25 cellular contexts compared by ENCODE assay signal in genomic region chrY:7433817-7434532, GRCh38.
DNase-seq lines count a peak whose midpoint lies in the region; ATAC-seq, FAIRE-seq and TF ChIP-seq lines count a peak whose summit lies in the region.
"Had no signal": no experiment of that assay in that cellular context is flagged by ENCODE, and none has a peak within 500 bp of the region (broad histone marks: within the 10 kb centered on the region; RNA-seq: fewer than 3 reads in every experiment).

No MANE protein-coding gene starts in this region.

- H3K27ac ChIP-seq in foreskin keratinocyte: peak overlapping the region; percentile 81
- H3K27ac ChIP-seq in ovary: no peak overlapping the region
- H3K27ac ChIP-seq in PC-9: no peak overlapping the region
- H3K27ac ChIP-seq in gastroesophageal sphincter: no peak overlapping the region
- H3K27ac ChIP-seq: cardiac muscle cell, KMS-11, spleen, thyroid gland had no signal

- POLR2A ChIA-PET in AG04449 (lab: Yijun Ruan, JAX): interaction anchor here (0.7 kb wide), 1 partner anchor 24 kb away, joined by 3 read pairs; no protein-coding TSS in a partner anchor
- POLR2A ChIA-PET in PC-9 (lab: Charles Lee; ENCODE audit: unreplicated experiment): no interaction called here

- no peak for TF ChIP-seq EP300 in ovary (IDR thresholded peaks at IDR 0.05)
- TF ChIP-seq EP300 in gastroesophageal sphincter (IDR thresholded peaks at IDR 0.05): no peak

- no peak for FAIRE-seq in bronchial epithelial cell (lab: Jason Lieb, UNC)
- FAIRE-seq: A204.1, G401.6 had no signal

- H3K36me3 ChIP-seq in bronchial epithelial cell (ENCODE audit: control insufficient read depth, insufficient read depth, low read length) (no peaks in the 10 kb centered on the region), ovary (no peaks in the 10 kb centered on the region), PC-9 (ENCODE audit: low read depth) (no peaks in the 10 kb centered on the region), gastroesophageal sphincter (no peaks in the 10 kb centered on the region)
- H3K36me3 ChIP-seq: cardiac muscle cell, HAP-1, spleen, thyroid gland had no signal

- H4K20me1 ChIP-seq in PC-9 (ENCODE audit: insufficient read depth): no peaks in the 10 kb centered on the region

- TF ChIP-seq POLR2A in ovary (IDR thresholded peaks at IDR 0.05) (no peak), gastroesophageal sphincter (IDR thresholded peaks at IDR 0.05) (no peak)

- ATAC-seq in foreskin keratinocyte (peak; percentile 99), gastroesophageal sphincter (no peak)
- ATAC-seq: stimulated activated naive CD8-positive, alpha-beta T cell treated with anti-CD3 and anti-CD28 coated beads, Interleukin-15, Interleukin-2, amounts not matched to agents 100 U/mL and 50 U/mL, for 24 hours had no signal

- CTCF ChIA-PET in AG04449 (lab: Yijun Ruan, JAX) (no interaction called here), PC-9 (lab: Charles Lee) (no interaction called here)

- H3K9me3 ChIP-seq in ovary (no peaks in the 10 kb centered on the region), PC-9 (ENCODE audit: insufficient read depth, low read depth) (no peaks in the 10 kb centered on the region), gastroesophageal sphincter (no peaks in the 10 kb centered on the region)
- H3K9me3 ChIP-seq: HAP-1, spleen, thyroid gland had no signal

- WGBS in ovary, 3 donors: no CpG with 5 or more reads among the region's 7 CpGs
- 89% methylated on average over 4 of the region's 7 CpGs; no CpG with 5 or more reads in 1 of the 2 donors for WGBS in gastroesophageal sphincter (ENCODE audit: low coverage in 1 of 2), 2 donors

- no peak overlapping the region for H3K4me3 ChIP-seq in AG04449 (ENCODE audit: low read depth, low read length)
- H3K4me3 ChIP-seq in bronchial epithelial cell (ENCODE audit: low read depth, low read length): no peak overlapping the region
- no peak overlapping the region for H3K4me3 ChIP-seq in ovary
- no peak overlapping the region for H3K4me3 ChIP-seq in PC-9
- H3K4me3 ChIP-seq in gastroesophageal sphincter: no peak overlapping the region
- H3K4me3 ChIP-seq: cardiac muscle cell, HAP-1, spleen, thyroid gland had no signal

- DNase-seq in AG04449 (ENCODE audit: low read depth, low spot score): peak; percentile 54
- DNase-seq in HS-27A (ENCODE audit: low read depth): peak; percentile 72
- DNase-seq in bronchial epithelial cell (ENCODE audit: low read depth): peak; percentile 96
- peak; percentile 93 to 96 for DNase-seq in foreskin keratinocyte
- no peak for DNase-seq in SW 1271 (lab: John Stamatoyannopoulos, UW)
- no peak for DNase-seq in ovary
- DNase-seq in PC-9: no peak
- DNase-seq: activated CD4-positive, CD25-positive, alpha-beta regulatory T cell treated with anti-CD3 and anti-CD28 coated beads, Interleukin-2, amount 50 U/mL, for 72 hours; activated naive CD4-positive, alpha-beta T cell treated with Interleukin-2 at 50 U/mL for 16 hours; activated T-cell treated with anti-CD3 and anti-CD28 coated beads, Interleukin-2, amount 50 U/mL, for 1 hour; amniotic stem cell; mammary epithelial cell; NCI-H187; NCI-H774; Right ventricle myocardium superior; spleen; stimulated activated CD4-positive, alpha-beta T cell treated with anti-CD3 and anti-CD28 coated beads, Interleukin-4, amount 100 ng/mL, for 4 hours; stimulated activated naive CD8-positive, alpha-beta T cell treated with anti-CD3 and anti-CD28 coated beads, Interleukin-15, Interleukin-2, amounts not matched to agents 100 U/mL and 50 U/mL, for 24 hours; thyroid gland had no signal

- TF ChIP-seq CTCF in AG04449 (IDR thresholded peaks at IDR 0.05; ENCODE audit: insufficient read depth, low read length, missing control alignments) (no peak), bronchial epithelial cell (IDR thresholded peaks at IDR 0.05; ENCODE audit: insufficient read depth, low read length, severe bottlenecking) (no peak), foreskin keratinocyte (conservative IDR thresholded peaks at IDR 0.05) (no peak), ovary (IDR thresholded peaks at IDR 0.05) (no peak), PC-9 (conservative IDR thresholded peaks at IDR 0.05) (no peak), gastroesophageal sphincter (IDR thresholded peaks at IDR 0.05) (no peak)

- H3K27me3 ChIP-seq in bronchial epithelial cell (ENCODE audit: control insufficient read depth, insufficient read depth, low read length) (no peaks in the 10 kb centered on the region), foreskin keratinocyte (no peaks in the 10 kb centered on the region), ovary (no peaks in the 10 kb centered on the region), PC-9 (ENCODE audit: insufficient read depth, low read depth) (no peaks in the 10 kb centered on the region), gastroesophageal sphincter (no peaks in the 10 kb centered on the region)
- H3K27me3 ChIP-seq: cardiac muscle cell, spleen, thyroid gland had no signal

- no peak overlapping the region for H2AFZ ChIP-seq in PC-9

- H3K79me2 ChIP-seq in PC-9 (ENCODE audit: low read depth): no peaks in the 10 kb centered on the region

- peaks cover 8% of the 10 kb centered on the region for H3K4me1 ChIP-seq in foreskin keratinocyte
- H3K4me1 ChIP-seq in ovary (ENCODE audit: insufficient read depth): no peaks in the 10 kb centered on the region
- no peaks in the 10 kb centered on the region for H3K4me1 ChIP-seq in PC-9 (replicated peaks; ENCODE audit: insufficient read depth)
- no peaks in the 10 kb centered on the region for H3K4me1 ChIP-seq in gastroesophageal sphincter
- H3K4me1 ChIP-seq: HAP-1, spleen, thyroid gland had no signal

- BruUV-seq in PC-9 (replicated peaks; lab: Mats Ljungman, UMichigan): no TSS peak

- H3K9me2 ChIP-seq in PC-9 (ENCODE audit: insufficient read depth): no peaks in the 10 kb centered on the region

- H3F3A ChIP-seq in PC-9 (ENCODE audit: insufficient read depth, low read depth): no peaks in the 10 kb centered on the region

- H3K4me2 ChIP-seq in PC-9: no peak overlapping the region
- H3K4me2 ChIP-seq: KMS-11 had no signal

- intact Hi-C loops in ovary (cut with DNase I): no loop called here
- intact Hi-C loops in PC-9 (cut with micrococcal nuclease; ENCODE audit: unreplicated experiment): no loop called here

Comparison
In these comparisons a context has a peak if more than half of its experiments do, and no peak if none do; other contexts are left out.
1. DNase-seq: peak in AG04449 (single experiment), HS-27A (single experiment), bronchial epithelial cell (single experiment) and foreskin keratinocyte (2 of 2); none in SW 1271 (0 of 2), ovary (0 of 5) and PC-9 (0 of 2).